Comparison of ENCODE assay signal across 10 cellular contexts in the genomic region with DNA sequence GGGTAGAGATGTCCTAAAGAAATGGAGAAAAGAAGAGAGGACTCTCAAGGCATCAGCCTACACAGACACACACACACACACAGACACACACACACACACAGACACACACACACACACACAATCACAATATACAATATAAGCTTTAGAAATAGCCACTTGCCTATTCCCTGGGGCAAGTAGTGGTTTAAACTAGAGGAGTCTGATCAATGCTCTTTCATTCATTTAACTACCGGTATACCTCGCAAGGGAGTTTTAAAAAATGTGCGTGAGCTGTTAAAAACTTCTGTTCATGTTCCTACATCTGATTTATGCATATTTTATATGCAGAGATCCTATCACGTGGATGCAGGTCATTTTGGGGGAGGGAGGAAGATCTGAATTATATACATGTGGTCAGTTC. TPM values are rescaled to one million over a fixed set of nuclear protein-coding genes. Genes with fewer than 3 reads are reported as not detected.
"Had no signal": no experiment of that assay in that cellular context is flagged by ENCODE, and none has a peak within 500 bp of the region (broad histone marks: within the 10 kb centered on the region; RNA-seq: fewer than 3 reads in every experiment).

No MANE protein-coding gene starts in this region.

- ATAC-seq: HCT116 had no signal

- H3K4me2 ChIP-seq: KMS-11 had no signal

- FAIRE-seq: HTR-8/SVneo had no signal

- H3K36me3 ChIP-seq: HAP-1 had no signal

- H2AFZ ChIP-seq: GM23248 had no signal

- DNase-seq: GM23248, GOT3, H7, HFFc6, KBM-7 had no signal

- H3K4me3 ChIP-seq: GM23248, HAP-1 had no signal

- H3K4me1 ChIP-seq: HAP-1 had no signal

- H3K27ac ChIP-seq: GM23248, KMS-11 had no signal

- H3K9ac ChIP-seq: GM23248, KMS-11 had no signal

- H3K9me3 ChIP-seq: HAP-1 had no signal

RNA-seq across cellular contexts. Expression of a gene that starts 56.7 kb away (rescaled TPM):
- total RNA-seq: GM23248, HFFc6 had no signal
- polyA plus RNA-seq: GM23248, IgD-negative memory B cell had no signal
